In genomic region chr9:19533373-19533772, GRCh38 we compare ENCODE assay signal across 24 cellular contexts.
DNase-seq lines count a peak whose midpoint lies in the region; ATAC-seq, FAIRE-seq and TF ChIP-seq lines count a peak whose summit lies in the region.
"Had no signal": no experiment of that assay in that cellular context is flagged by ENCODE, and none has a peak within 500 bp of the region (broad histone marks: within the 10 kb centered on the region; RNA-seq: fewer than 3 reads in every experiment).

No MANE protein-coding gene starts in this region.

- no peak for TF ChIP-seq CTCF in bronchial epithelial cell (IDR thresholded peaks at IDR 0.05; ENCODE audit: insufficient read depth, low read length, severe bottlenecking)

- FAIRE-seq in bronchial epithelial cell (lab: Jason Lieb, UNC), result no peak
- FAIRE-seq: colon, frontal cortex, G401.6 had no signal

- peak; percentile 7 for DNase-seq in EL
- DNase-seq in NCI-H226, result peak; percentile 25
- DNase-seq in bronchial epithelial cell (ENCODE audit: low read depth), result peak; percentile 22
- peak; percentile 60 for DNase-seq in iris pigment epithelial cell (ENCODE audit: low read depth)
- DNase-seq in NCI-H2171 (lab: John Stamatoyannopoulos, UW), result no peak
- DNase-seq: ACHN; activated CD4-positive, alpha-beta memory T cell treated with anti-CD3 and anti-CD28 coated beads for 36 hours; activated CD4-positive, alpha-beta T cell treated with anti-CD3 and anti-CD28 coated beads for 1 hour; activated naive CD4-positive, alpha-beta T cell treated with Interleukin-2 at 50 U/mL for 16 hours; CD4-positive, alpha-beta memory T cell; effector CD8-positive, alpha-beta T cell; NCI-H1092 treated with DMSO at 0.1 percent for 48 hours; NCI-H1694 treated with DMSO at 0.1 percent for 48 hours; NCI-H526 treated with DMSO at 0.1 percent for 48 hours; SHP77 treated with DMSO at 0.1 percent for 48 hours; stimulated activated CD4-positive, alpha-beta T cell treated with anti-CD3 and anti-CD28 coated beads, Interleukin-4, amount 100 ng/mL, for 24 hours had no signal

- H3K36me3 ChIP-seq in bronchial epithelial cell (ENCODE audit: control insufficient read depth, insufficient read depth, low read length), result no peaks in the 10 kb centered on the region
- H3K36me3 ChIP-seq: tibial nerve had no signal

- ATAC-seq in GM21825 (IDR thresholded peaks at IDR 0.05; ENCODE audit: unreplicated experiment) (no peak), GM21528 (IDR thresholded peaks at IDR 0.05; ENCODE audit: low FRiP score, unreplicated experiment) (no peak), HG03025 (IDR thresholded peaks at IDR 0.05; ENCODE audit: low FRiP score, unreplicated experiment) (no peak)
- ATAC-seq: natural killer cell treated with Interleukin-12 subunit alpha and Interleukin-12 subunit beta and Interleukin-15 and Interleukin-18, amount 100 ng/mL, for 72 hours had no signal

- no peak overlapping the region for H3K4me3 ChIP-seq in bronchial epithelial cell (ENCODE audit: low read depth, low read length)
- H3K4me3 ChIP-seq: tibial nerve had no signal

- no peaks in the 10 kb centered on the region for H3K27me3 ChIP-seq in bronchial epithelial cell (ENCODE audit: control insufficient read depth, insufficient read depth, low read length)
- H3K27me3 ChIP-seq: tibial nerve had no signal
